Comparison of ENCODE assay signal across 26 cellular contexts in genomic region chr17:31704483-31704882, GRCh38.
"Had no signal": no experiment of that assay in that cellular context is flagged by ENCODE, and none has a peak within 500 bp of the region (broad histone marks: within the 10 kb centered on the region; RNA-seq: fewer than 3 reads in every experiment).

No MANE protein-coding gene starts in this region.

- H3K36me3 Mint-ChIP-seq: naive thymus-derived CD4-positive, alpha-beta T cell; natural killer cell; neural progenitor cell; stimulated activated effector memory CD8-positive, alpha-beta T cell treated with anti-CD3 and anti-CD28 coated beads, Interleukin-12 subunit alpha, Interleukin-12 subunit beta, amount 100 ng/mL, for 72 hours; stimulated activated naive B cell treated with anti-CD40 and anti-IgM and Interleukin-4, amounts not matched to agents 10 μg/mL and 1 μg/mL and 100 μg/mL, for 72 hours; type B pancreatic cell had no signal

- ATAC-seq: naive thymus-derived CD4-positive, alpha-beta T cell; natural killer cell; psoas muscle; right cardiac atrium; right lobe of liver; stimulated activated effector memory CD8-positive, alpha-beta T cell treated with anti-CD3 and anti-CD28 coated beads, Interleukin-12 subunit alpha, Interleukin-12 subunit beta, amount 100 ng/mL, for 72 hours; stimulated activated naive B cell treated with anti-CD40 and anti-IgM and Interleukin-4, amounts not matched to agents 10 μg/mL and 1 μg/mL and 100 μg/mL, for 72 hours; upper lobe of right lung had no signal

- H3K9me3 Mint-ChIP-seq: natural killer cell; stimulated activated effector memory CD8-positive, alpha-beta T cell treated with anti-CD3 and anti-CD28 coated beads, Interleukin-12 subunit alpha, Interleukin-12 subunit beta, amount 100 ng/mL, for 72 hours; stimulated activated naive B cell treated with anti-CD40 and anti-IgM and Interleukin-4, amounts not matched to agents 10 μg/mL and 1 μg/mL and 100 μg/mL, for 72 hours; stimulated activated naive CD8-positive, alpha-beta T cell treated with anti-CD3 and anti-CD28 coated beads, Interleukin-15, Interleukin-2, amounts not matched to agents 100 ng/mL and 50 ng/mL, for 24 hours had no signal

- H3K27ac Mint-ChIP-seq: naive thymus-derived CD4-positive, alpha-beta T cell; natural killer cell; nephron; neural progenitor cell; progenitor cell of endocrine pancreas; stimulated activated effector memory CD8-positive, alpha-beta T cell treated with anti-CD3 and anti-CD28 coated beads, Interleukin-12 subunit alpha, Interleukin-12 subunit beta, amount 100 ng/mL, for 72 hours; stimulated activated naive B cell treated with anti-CD40 and anti-IgM and Interleukin-4, amounts not matched to agents 10 μg/mL and 1 μg/mL and 100 μg/mL, for 72 hours; stimulated activated naive CD8-positive, alpha-beta T cell treated with anti-CD3 and anti-CD28 coated beads, Interleukin-15, Interleukin-2, amounts not matched to agents 100 ng/mL and 50 ng/mL, for 24 hours; type B pancreatic cell had no signal

- DNase-seq: naive thymus-derived CD4-positive, alpha-beta T cell; natural killer cell; nucleus accumbens; ovary; posterior cingulate gyrus; psoas muscle; right cardiac atrium; right lobe of liver; sigmoid colon; small intestine; stimulated activated CD4-positive, alpha-beta T cell treated with anti-CD3 and anti-CD28 coated beads, Interleukin-15, amount 100 ng/mL, for 24 hours; stimulated activated CD4-positive, alpha-beta T cell treated with anti-CD3 and anti-CD28 coated beads, Interleukin-2, amount 100 ng/mL, for 24 hours; stimulated activated CD4-positive, alpha-beta T cell treated with anti-CD3 and anti-CD28 coated beads, Interleukin-2, amount 100 ng/mL, for 48 hours; stimulated activated CD4-positive, alpha-beta T cell treated with anti-CD3 and anti-CD28 coated beads, Interleukin-4, amount 100 ng/mL, for 24 hours; stimulated activated naive B cell treated with anti-CD40 and anti-IgM and Interleukin-4, amounts not matched to agents 10 μg/mL and 1 μg/mL and 100 μg/mL, for 72 hours; stimulated activated naive CD4-positive, alpha-beta T cell treated with Interleukin-2 at 50 U/mL for 16 hours; stomach; thyroid gland; upper lobe of right lung; uterus had no signal

- H3K4me3 Mint-ChIP-seq: naive thymus-derived CD4-positive, alpha-beta T cell; natural killer cell; nephron; neural progenitor cell; stimulated activated effector memory CD8-positive, alpha-beta T cell treated with anti-CD3 and anti-CD28 coated beads, Interleukin-12 subunit alpha, Interleukin-12 subunit beta, amount 100 ng/mL, for 72 hours; stimulated activated naive B cell treated with anti-CD40 and anti-IgM and Interleukin-4, amounts not matched to agents 10 μg/mL and 1 μg/mL and 100 μg/mL, for 72 hours; stimulated activated naive CD8-positive, alpha-beta T cell treated with anti-CD3 and anti-CD28 coated beads, Interleukin-15, Interleukin-2, amounts not matched to agents 100 ng/mL and 50 ng/mL, for 24 hours; type B pancreatic cell had no signal

- H3K27me3 Mint-ChIP-seq: progenitor cell of endocrine pancreas, type B pancreatic cell had no signal

- H3K4me1 Mint-ChIP-seq: naive thymus-derived CD4-positive, alpha-beta T cell; natural killer cell; nephron; neural progenitor cell; stimulated activated effector memory CD8-positive, alpha-beta T cell treated with anti-CD3 and anti-CD28 coated beads, Interleukin-12 subunit alpha, Interleukin-12 subunit beta, amount 100 ng/mL, for 72 hours; stimulated activated naive B cell treated with anti-CD40 and anti-IgM and Interleukin-4, amounts not matched to agents 10 μg/mL and 1 μg/mL and 100 μg/mL, for 72 hours had no signal
